ENCODE assay signal across 22 cellular contexts in genomic region chr6:33113720-33114119, GRCh38. TPM values are rescaled to one million over a fixed set of nuclear protein-coding genes. Genes with fewer than 3 reads are reported as not detected.
"Had no signal": no experiment of that assay in that cellular context is flagged by ENCODE, and none has a peak within 500 bp of the region (broad histone marks: within the 10 kb centered on the region; RNA-seq: fewer than 3 reads in every experiment).

No MANE protein-coding gene starts in this region.

- H3K27ac ChIP-seq: brain microvascular endothelial cell, epithelial cell of prostate, psoas muscle, stomach, vagina, VCaP had no signal

- DNase-seq: activated CD4-positive, alpha-beta T cell treated with anti-CD3 and anti-CD28 coated beads for 1 hour; activated CD4-positive, alpha-beta T cell treated with anti-CD3 and anti-CD28 coated beads, Interleukin-2, amount 50 U/mL, for 48 hours; activated naive CD8-positive, alpha-beta T cell treated with anti-CD3 and anti-CD28 coated beads, Interleukin-2, amount 50 U/mL, for 24 hours; anterior cingulate cortex; brain microvascular endothelial cell; central memory CD4-positive, alpha-beta T cell; endodermal cell; foreskin melanocyte; midbrain; psoas muscle; stomach; T-helper 17 cell; trophoblast cell had no signal

- H3K4me1 ChIP-seq: psoas muscle, vagina had no signal

- H3K27me3 ChIP-seq: vagina had no signal

- H3K36me3 ChIP-seq: brain microvascular endothelial cell, stomach, vagina had no signal

- ATAC-seq: activated naive CD8-positive, alpha-beta T cell treated with anti-CD3 and anti-CD28 coated beads, Interleukin-2, amount 50 U/mL, for 24 hours; psoas muscle; right cardiac atrium; T-helper 17 cell had no signal

- H3K27ac Mint-ChIP-seq: activated naive CD8-positive, alpha-beta T cell treated with anti-CD3 and anti-CD28 coated beads, Interleukin-2, amount 50 U/mL, for 24 hours; activated T-helper 1 cell treated with anti-CD3 and anti-CD28 coated beads, Interleukin-12 subunit alpha, Interleukin-12 subunit beta, Interleukin-2, Interleukin-4 antibody, amounts not matched to agents 30 ng/mL and 10 ng/mL and 1 ng/mL, durations not matched to agents 14 hours and 24 hours and 36 hours; endodermal cell; T-helper 17 cell had no signal

- FAIRE-seq: colon, keratinocyte had no signal

- H3K4me3 ChIP-seq: lung, psoas muscle, stomach, vagina had no signal

- H3K9me3 Mint-ChIP-seq: activated naive CD8-positive, alpha-beta T cell treated with anti-CD3 and anti-CD28 coated beads, Interleukin-2, amount 50 U/mL, for 24 hours; activated T-helper 1 cell treated with anti-CD3 and anti-CD28 coated beads, Interleukin-12 subunit alpha, Interleukin-12 subunit beta, Interleukin-2, Interleukin-4 antibody, amounts not matched to agents 30 ng/mL and 10 ng/mL and 1 ng/mL, durations not matched to agents 14 hours and 24 hours and 36 hours; endodermal cell had no signal

- H3K4me3 Mint-ChIP-seq: activated naive CD8-positive, alpha-beta T cell treated with anti-CD3 and anti-CD28 coated beads, Interleukin-2, amount 50 U/mL, for 24 hours; activated T-helper 1 cell treated with anti-CD3 and anti-CD28 coated beads, Interleukin-12 subunit alpha, Interleukin-12 subunit beta, Interleukin-2, Interleukin-4 antibody, amounts not matched to agents 30 ng/mL and 10 ng/mL and 1 ng/mL, durations not matched to agents 14 hours and 24 hours and 36 hours; endodermal cell; T-helper 17 cell had no signal

- H3K9me3 ChIP-seq: psoas muscle, stomach, vagina had no signal

RNA-seq across cellular contexts. Expression of gene HLA-DPA1, which starts 40.3 kb away (rescaled TPM):
- polyA plus RNA-seq: neural cell had no signal
